Comparison of ENCODE assay signal across 1 cellular context in the genomic region with DNA sequence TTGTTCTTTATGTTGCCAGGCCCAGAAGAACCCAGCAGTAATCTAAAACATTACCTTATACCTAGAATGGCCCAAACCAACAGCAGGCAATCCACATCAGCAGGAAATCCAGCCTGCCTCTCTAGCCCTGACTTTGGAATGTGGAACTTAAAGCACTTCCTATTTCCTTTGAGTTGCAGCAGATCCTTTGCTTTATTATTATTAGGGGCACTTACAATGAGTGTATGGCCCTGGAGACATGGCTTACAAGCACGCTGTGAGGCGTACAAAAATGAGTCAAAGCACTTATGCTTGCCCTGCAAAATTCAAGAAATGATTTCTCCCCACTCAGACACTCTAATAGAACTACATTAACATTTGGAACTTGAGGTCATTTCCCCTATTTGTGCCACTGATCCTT.
TF ChIP-seq lines count a peak whose summit lies in the region.

No MANE protein-coding gene starts in this region.

TF ChIP-seq in GM23338, 12 proteins besides CTCF, POLR2A, EP300 and RAD21:
- TF ChIP-seq, protein P1, sequence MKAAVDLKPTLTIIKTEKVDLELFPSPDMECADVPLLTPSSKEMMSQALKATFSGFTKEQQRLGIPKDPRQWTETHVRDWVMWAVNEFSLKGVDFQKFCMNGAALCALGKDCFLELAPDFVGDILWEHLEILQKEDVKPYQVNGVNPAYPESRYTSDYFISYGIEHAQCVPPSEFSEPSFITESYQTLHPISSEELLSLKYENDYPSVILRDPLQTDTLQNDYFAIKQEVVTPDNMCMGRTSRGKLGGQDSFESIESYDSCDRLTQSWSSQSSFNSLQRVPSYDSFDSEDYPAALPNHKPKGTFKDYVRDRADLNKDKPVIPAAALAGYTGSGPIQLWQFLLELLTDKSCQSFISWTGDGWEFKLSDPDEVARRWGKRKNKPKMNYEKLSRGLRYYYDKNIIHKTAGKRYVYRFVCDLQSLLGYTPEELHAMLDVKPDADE (IDR thresholded peaks at IDR 0.05): 0 out of 2 replicates have a peak, but pooled peaks have one; percentile 48
- TF ChIP-seq ZNF114 (CRISPR knock-in tag; IDR thresholded peaks at IDR 0.05): no peak
TF ChIP-seq in GM23338: peak in this region for 1.
